ENCODE assay signal across 4 cellular contexts in genomic region chr4:24140892-24141291, GRCh38.
"Had no signal": no experiment of that assay in that cellular context is flagged by ENCODE, and none has a peak within 500 bp of the region (broad histone marks: within the 10 kb centered on the region; RNA-seq: fewer than 3 reads in every experiment).

No MANE protein-coding gene starts in this region.

- H3K4me2 ChIP-seq: GM23338 had no signal

- H2AFZ ChIP-seq: GM23338 had no signal

- DNase-seq: H9, HCEC 1CT, KBM-7 had no signal

- ATAC-seq: GM23338 had no signal

- H3K4me3 ChIP-seq: GM23338 had no signal
